Comparison of ENCODE assay signal across 15 cellular contexts in the genomic region with DNA sequence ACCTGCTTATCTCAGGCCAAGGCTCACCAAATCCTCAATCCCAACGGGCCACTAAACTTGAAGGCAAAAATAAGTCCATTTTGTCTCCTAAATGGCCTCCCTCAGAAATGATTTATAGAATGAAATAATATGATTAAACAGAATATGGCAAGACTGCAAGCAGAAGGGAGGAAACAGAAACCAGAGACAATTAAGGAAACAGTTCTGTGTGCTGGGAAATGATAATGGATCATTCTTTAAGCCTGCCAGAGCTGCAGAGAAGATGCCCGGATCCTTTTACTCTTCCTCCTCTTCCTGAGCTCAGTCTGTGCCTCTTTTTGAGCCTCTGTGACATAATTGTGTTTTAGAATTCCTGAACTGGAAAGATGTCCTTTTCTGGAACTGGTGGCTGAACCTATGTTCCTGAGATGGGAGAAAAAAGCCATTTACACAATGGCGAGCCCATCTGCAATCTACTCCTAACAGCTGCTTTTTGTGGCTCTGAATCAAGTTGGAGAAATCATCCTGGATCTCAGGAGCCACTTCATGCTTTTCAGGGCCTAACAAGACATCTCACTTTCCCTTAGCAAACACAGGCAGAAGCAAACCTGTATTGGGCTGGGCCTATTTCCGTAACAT. TPM values are rescaled to one million over a fixed set of nuclear protein-coding genes. Genes with fewer than 3 reads are reported as not detected.
DNase-seq lines count a peak whose midpoint lies in the region; ATAC-seq and TF ChIP-seq lines count a peak whose summit lies in the region.
"Had no signal": no experiment of that assay in that cellular context is flagged by ENCODE, and none has a peak within 500 bp of the region (broad histone marks: within the 10 kb centered on the region; RNA-seq: fewer than 3 reads in every experiment).

No MANE protein-coding gene starts in this region.

- peaks cover 5 to 18% of the 10 kb centered on the region in 2 experiments; a peak in 3 of 4 replicates for H3K79me1 ChIP-seq in IMR-90 (ENCODE audit: low read depth in 1 of 2, low read length in 2 of 2)

- dilution Hi-C loops in IMR-90 (cut with HindIII; ENCODE audit: low sequenced_read_pairs, unreplicated experiment): no loop called here

- H3K9me3 ChIP-seq in IMR-90 (ENCODE audit: control insufficient read depth, insufficient read depth, low read length) (no peaks in the 10 kb centered on the region), muscle layer of duodenum (ENCODE audit: control insufficient read depth in 1 of 2, low read length in 2 of 2) (no peaks in the 10 kb centered on the region), stomach (no peaks in the 10 kb centered on the region)
- H3K9me3 ChIP-seq: SJSA1 had no signal

- peak overlapping the region; percentile 42; the same call in 1 of the 2 replicates for H2BK120ac ChIP-seq in IMR-90 (ENCODE audit: low read depth, low read length)

- peak overlapping the region; percentile 49; the same call in 1 of the 3 replicates for H2BK15ac ChIP-seq in IMR-90 (ENCODE audit: low read depth, low read length)

- intact Hi-C loops in IMR-90 (cut with micrococcal nuclease) (no loop called here), stomach (cut with DNase I; ENCODE audit: low total_unique reads) (no loop called here)

- H4K20me1 ChIP-seq in IMR-90 (ENCODE audit: insufficient read depth, low read length): no peaks in the 10 kb centered on the region

- TF ChIP-seq CTCF in IMR-90 (conservative IDR thresholded peaks at IDR 0.05; ENCODE audit: low read depth, low read length): no peak
- no peak for TF ChIP-seq CTCF in stomach (IDR thresholded peaks at IDR 0.05)
- no peak for TF ChIP-seq CTCF in coronary artery (IDR thresholded peaks at IDR 0.05)

- no peak overlapping the region for H2AFZ ChIP-seq in IMR-90 (replicated peaks; ENCODE audit: low read length, poor library complexity)

- H3K4ac ChIP-seq in IMR-90 (ENCODE audit: low read depth, low read length): peak overlapping the region; percentile 21; the same call in 1 of the 2 replicates

- BruUV-seq in IMR-90 (replicated peaks; lab: Mats Ljungman, UMichigan): no TSS peak

- H2BK5ac ChIP-seq in IMR-90 (ENCODE audit: low read depth, low read length, poor library complexity, severe bottlenecking): no peak overlapping the region

- H3K4me1 ChIP-seq in IMR-90 (ENCODE audit: control insufficient read depth, insufficient read depth, low read length) (peaks cover 12% of the 10 kb centered on the region), muscle layer of duodenum (ENCODE audit: control insufficient read depth in 1 of 2, insufficient read depth in 2 of 2, low read length in 2 of 2) (peaks cover 13 to 17% of the 10 kb centered on the region in 2 donors), stomach (peaks cover 13 to 36% (median 26%) of the 10 kb centered on the region in 4 donors)

- POLR2A ChIA-PET in IMR-90 (lab: Charles Lee; ENCODE audit: unreplicated experiment): no interaction called here

- peak overlapping the region; percentile 27; the same call in 1 of the 2 replicates for H2AK5ac ChIP-seq in IMR-90 (ENCODE audit: low read depth, low read length)

- H4K5ac ChIP-seq in IMR-90 (ENCODE audit: low read depth, low read length): peak overlapping the region; percentile 58; the same call in 1 of the 2 replicates

- no peak overlapping the region for H3K56ac ChIP-seq in IMR-90 (ENCODE audit: extremely low read depth, insufficient read depth, low read length)

- TF ChIP-seq POLR2A in IMR-90 (IDR thresholded peaks at IDR 0.05; ENCODE audit: low read depth, low read length): no peak
- no peak for TF ChIP-seq POLR2A in stomach (IDR thresholded peaks at IDR 0.05)

- TF ChIP-seq RAD21 in IMR-90 (IDR thresholded peaks at IDR 0.05; ENCODE audit: low read length): no peak

- ATAC-seq in IMR-90 (ENCODE audit: low read depth): no peak
- ATAC-seq in GM19397 (IDR thresholded peaks at IDR 0.05; ENCODE audit: unreplicated experiment): no peak
- ATAC-seq in HG02798 (IDR thresholded peaks at IDR 0.05; ENCODE audit: poor library complexity, unreplicated experiment): no peak
- ATAC-seq: GM12878; naive thymus-derived CD4-positive, alpha-beta T cell had no signal

- H3K4me3 ChIP-seq in IMR-90 (ENCODE audit: insufficient read depth, low read depth, low read length) (no peak overlapping the region), muscle layer of duodenum (ENCODE audit: low read depth in 1 of 2, low read length in 2 of 2) (no peak overlapping the region), stomach (no peak overlapping the region), coronary artery (no peak overlapping the region)
- H3K4me3 ChIP-seq: GM12878, SJSA1 had no signal

- H2AK9ac ChIP-seq in IMR-90 (replicated peaks; ENCODE audit: low read depth, low read length, poor library complexity): no peak overlapping the region

- H3K9ac ChIP-seq in IMR-90 (ENCODE audit: low read depth, low read length): no peak overlapping the region; the same call in 1 of the 2 replicates

- no peak overlapping the region for H3K4me2 ChIP-seq in IMR-90 (ENCODE audit: low read depth, low read length)

- peaks cover 9% of the 10 kb centered on the region; the same call in 1 of the 2 replicates for H3K9me1 ChIP-seq in IMR-90 (ENCODE audit: insufficient read depth, low read length)

- DNase-seq in IMR-90 (no peak), stomach (no peak), coronary artery (ENCODE audit: low spot score) (no peak)
- DNase-seq: activated CD4-positive, alpha-beta T cell treated with anti-CD3 and anti-CD28 coated beads for 4 hours; anterior cingulate cortex; naive thymus-derived CD4-positive, alpha-beta T cell; NCI-H1930; NCI-H510A; stimulated activated CD4-positive, alpha-beta T cell treated with anti-CD3 and anti-CD28 coated beads, Interleukin-1b, Interleukin-23, amount 100 ng/mL, for 48 hours had no signal

- H4K91ac ChIP-seq in IMR-90 (ENCODE audit: insufficient read depth, low read depth, low read length): no peak overlapping the region

- in situ Hi-C loops in IMR-90 (cut with MboI; ENCODE audit: low sequenced_read_pairs): no loop called here

- CTCF ChIA-PET in IMR-90 (lab: Yijun Ruan, JAX): no interaction called here

- peak overlapping the region; percentile 16 to 38; a peak in 2 of 4 replicates for H4K8ac ChIP-seq in IMR-90 (ENCODE audit: low read depth in 2 of 2, low read length in 2 of 2)

- no peak for TF ChIP-seq EP300 in stomach (IDR thresholded peaks at IDR 0.05)

- H3K23ac ChIP-seq in IMR-90 (ENCODE audit: low read depth, low read length): peak overlapping the region; percentile 12; the same call in 1 of the 2 replicates

- H3K14ac ChIP-seq in IMR-90 (replicated peaks; ENCODE audit: low read depth, low read length): peak overlapping the region; percentile 68; the same call in 1 of the 2 replicates

- H3K27ac ChIP-seq in IMR-90 (ENCODE audit: insufficient read depth, low read length) (no peak overlapping the region), angular gyrus (ENCODE audit: low read depth, low read length) (peak overlapping the region; percentile 29), muscle layer of duodenum (ENCODE audit: low read length) (peak overlapping the region; percentile 74), stomach (peak overlapping the region in 3 of 5 donors; percentile 11 to 95 (median 94)), coronary artery (peak overlapping the region in 1 of 2 donors; percentile 31)
- H3K27ac ChIP-seq: SJSA1 had no signal

- no CpG with 5 or more reads among the region's 4 CpGs for WGBS in IMR-90 (ENCODE audit: extremely low coverage in 2 of 2, insufficient read length in 1 of 2), 2 experiments
- WGBS in stomach, 5 donors: 71 to 80% (median 79%) methylated on average over 4 of the region's 4 CpGs

- peak overlapping the region; percentile 53 for H2BK20ac ChIP-seq in IMR-90 (ENCODE audit: low read depth, low read length)

- no peaks in the 10 kb centered on the region for H3K36me3 ChIP-seq in IMR-90 (ENCODE audit: control insufficient read depth, insufficient read depth, low read length)
- H3K36me3 ChIP-seq in muscle layer of duodenum (ENCODE audit: control insufficient read depth in 1 of 2, insufficient read depth in 2 of 2, low read length in 2 of 2): no peaks in the 10 kb centered on the region
- H3K36me3 ChIP-seq in stomach: no peaks in the 10 kb centered on the region

- H3K27me3 ChIP-seq in IMR-90 (ENCODE audit: control insufficient read depth, insufficient read depth, low read length) (no peaks in the 10 kb centered on the region), muscle layer of duodenum (ENCODE audit: low read depth, low read length) (no peaks in the 10 kb centered on the region), stomach (no peaks in the 10 kb centered on the region)
- H3K27me3 ChIP-seq: SJSA1 had no signal

- peak overlapping the region; percentile 1; the same call in 1 of the 2 replicates for H3K18ac ChIP-seq in IMR-90 (ENCODE audit: low read depth, low read length)

TF ChIP-seq in IMR-90, 13 proteins besides CTCF, POLR2A, EP300 and RAD21:
- no peak for TF ChIP-seq BHLHE40 (IDR thresholded peaks at IDR 0.05; ENCODE audit: low read depth, low read length)
- TF ChIP-seq, protein P1, sequence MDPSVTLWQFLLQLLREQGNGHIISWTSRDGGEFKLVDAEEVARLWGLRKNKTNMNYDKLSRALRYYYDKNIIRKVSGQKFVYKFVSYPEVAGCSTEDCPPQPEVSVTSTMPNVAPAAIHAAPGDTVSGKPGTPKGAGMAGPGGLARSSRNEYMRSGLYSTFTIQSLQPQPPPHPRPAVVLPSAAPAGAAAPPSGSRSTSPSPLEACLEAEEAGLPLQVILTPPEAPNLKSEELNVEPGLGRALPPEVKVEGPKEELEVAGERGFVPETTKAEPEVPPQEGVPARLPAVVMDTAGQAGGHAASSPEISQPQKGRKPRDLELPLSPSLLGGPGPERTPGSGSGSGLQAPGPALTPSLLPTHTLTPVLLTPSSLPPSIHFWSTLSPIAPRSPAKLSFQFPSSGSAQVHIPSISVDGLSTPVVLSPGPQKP (IDR thresholded peaks at IDR 0.05; ENCODE audit: borderline replicate concordance, low read depth, low read length): no peak
- TF ChIP-seq NFE2L2 (IDR thresholded peaks at IDR 0.05; ENCODE audit: low read depth, low read length): no peak
- TF ChIP-seq RCOR1 (IDR thresholded peaks at IDR 0.05; ENCODE audit: insufficient replicate concordance, low read length): no peak
- TF ChIP-seq MAZ (IDR thresholded peaks at IDR 0.05; ENCODE audit: borderline replicate concordance, low read depth, low read length): no peak
- TF ChIP-seq SMC3 (IDR thresholded peaks at IDR 0.05; ENCODE audit: low read depth, low read length): no peak
- TF ChIP-seq FOS (IDR thresholded peaks at IDR 0.05; ENCODE audit: low read depth, low read length): no peak

RNA-seq across cellular contexts. Expression of a gene that starts 2.9 kb away (rescaled TPM):
- 56.9 and 62.9 TPM in 2 replicates for total RNA-seq in IMR-90 (2012; rRNA removed)
- polyA plus RNA-seq in IMR-90 (2012; rRNA removed): 29.4 and 31.2 TPM in 2 replicates
- polyA plus RNA-seq in IMR-90 (2012; cell fraction: cytosol; rRNA removed): 5.6 and 10.7 TPM in 2 replicates
- polyA plus RNA-seq in IMR-90 (2012; cell fraction: nucleus; rRNA removed; ENCODE audit: low replicate concordance): 13.8 and 16.1 TPM in 2 replicates
- total RNA-seq in stomach: 100 to 1,000 TPM in 4 of 5 donors, 10 to 100 TPM in 1; 16.5 to 192 (median 148) TPM
- polyA plus RNA-seq in stomach: 10 to 100 TPM in 1 of 3 donors, 1 to 10 TPM in 2; 5.1 to 16.9 (median 8.9) TPM
